Comparison of ENCODE assay signal across 8 cellular contexts in the genomic region with DNA sequence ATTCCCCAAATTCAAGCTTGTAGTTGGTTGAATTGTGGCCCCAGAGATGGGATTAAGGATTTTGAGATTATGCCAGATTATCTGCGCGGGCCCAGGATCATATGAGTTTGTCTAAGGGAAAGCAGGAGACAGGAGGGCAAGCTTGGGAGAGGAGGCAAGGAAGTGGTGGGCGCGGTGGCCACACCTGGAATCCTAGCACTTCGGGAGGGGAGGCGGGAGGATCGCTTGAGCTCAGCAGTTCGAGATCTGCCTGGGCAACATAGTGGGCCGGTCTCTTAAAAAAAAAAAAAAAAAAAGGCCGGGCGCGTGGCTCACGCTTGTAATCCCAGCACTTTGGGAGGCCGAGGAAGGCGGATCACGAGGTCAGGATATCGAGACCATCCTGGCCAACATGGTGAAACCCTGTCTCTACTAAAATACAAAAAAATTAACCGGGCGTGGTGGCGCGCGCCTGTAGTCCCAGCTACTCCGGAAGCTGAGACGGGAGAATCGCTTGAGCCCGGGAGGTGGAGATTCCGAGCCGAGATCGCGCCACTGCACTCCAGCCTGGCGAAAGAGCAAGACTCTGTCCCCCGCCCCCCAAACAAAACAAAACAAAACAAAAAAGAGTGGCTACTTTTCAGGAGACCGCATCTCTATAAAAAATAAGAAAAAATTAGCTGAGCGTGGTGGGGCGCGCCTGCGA. TPM values are rescaled to one million over a fixed set of nuclear protein-coding genes. Genes with fewer than 3 reads are reported as not detected.
DNase-seq lines count a peak whose midpoint lies in the region; ATAC-seq, FAIRE-seq and TF ChIP-seq lines count a peak whose summit lies in the region.

No MANE protein-coding gene starts in this region.

- H2AFZ ChIP-seq in Loucy (ENCODE audit: low read length): peak overlapping the region; percentile 92

- intact Hi-C loops in activated CD4-positive, alpha-beta T cell treated with anti-CD3 and anti-CD28 coated beads, Interleukin-2, amount 10 ng/mL, durations not matched to agents 24 days and 14 days (cut with micrococcal nuclease): no loop called here
- intact Hi-C loops in breast epithelium (cut with DNase I; ENCODE audit: low total_unique reads) (no loop called here), lower lobe of right lung (cut with DNase I) (no loop called here), uterus (cut with DNase I; ENCODE audit: low total_unique reads) (no loop called here)

- H3K4me3 Mint-ChIP-seq in activated CD4-positive, alpha-beta T cell treated with anti-CD3 and anti-CD28 coated beads, Interleukin-2, amount 10 ng/mL, durations not matched to agents 24 days and 14 days: peak overlapping the region; percentile 94

- no peaks in the 10 kb centered on the region for H3K27me3 Mint-ChIP-seq in activated CD4-positive, alpha-beta T cell treated with anti-CD3 and anti-CD28 coated beads, Interleukin-2, amount 10 ng/mL, durations not matched to agents 24 days and 14 days

- no peak for DNase-seq in activated CD4-positive, alpha-beta T cell treated with anti-CD3 and anti-CD28 coated beads, Interleukin-2, amount 10 ng/mL, durations not matched to agents 24 days and 14 days
- DNase-seq in activated CD4-positive, alpha-beta T cell treated with anti-CD3 and anti-CD28 coated beads for 1 hour: no peak
- DNase-seq in breast epithelium (ENCODE audit: low spot score in 2 of 2): no peak
- no peak for DNase-seq in lower lobe of right lung
- DNase-seq in uterus: no peak
- no peak for DNase-seq in NCI-H2171 treated with DMSO at 0.1 percent for 48 hours (lab: John Stamatoyannopoulos, UW)
- no peak for DNase-seq in D721Med (ENCODE audit: insufficient read length, low spot score)

- H3K4me3 ChIP-seq in Loucy (ENCODE audit: low read length, poor library complexity, severe bottlenecking) (peak overlapping the region; percentile 74), breast epithelium (peak overlapping the region; percentile 64 to 81 (median 74)), lower lobe of right lung (peak overlapping the region; percentile 77), uterus (peak overlapping the region; percentile 51 to 97)

- H3K4me2 ChIP-seq in Loucy (ENCODE audit: low read depth, low read length, poor library complexity, severe bottlenecking): peak overlapping the region; percentile 73

- H3K9me3 Mint-ChIP-seq in activated CD4-positive, alpha-beta T cell treated with anti-CD3 and anti-CD28 coated beads, Interleukin-2, amount 10 ng/mL, durations not matched to agents 24 days and 14 days: no peaks in the 10 kb centered on the region

- H3K4me1 Mint-ChIP-seq in activated CD4-positive, alpha-beta T cell treated with anti-CD3 and anti-CD28 coated beads, Interleukin-2, amount 10 ng/mL, durations not matched to agents 24 days and 14 days: peaks cover 15% of the 10 kb centered on the region

- peaks cover 13% of the 10 kb centered on the region for H3K4me1 ChIP-seq in Loucy (ENCODE audit: insufficient read depth, low read length, poor library complexity, severe bottlenecking)
- H3K4me1 ChIP-seq in breast epithelium: peaks cover 0 to 11% of the 10 kb centered on the region in 2 donors
- H3K4me1 ChIP-seq in lower lobe of right lung: peaks cover 31% of the 10 kb centered on the region
- peaks cover 0 to 6% of the 10 kb centered on the region in 2 donors for H3K4me1 ChIP-seq in uterus

- peaks cover 25% of the 10 kb centered on the region for H3K36me3 Mint-ChIP-seq in activated CD4-positive, alpha-beta T cell treated with anti-CD3 and anti-CD28 coated beads, Interleukin-2, amount 10 ng/mL, durations not matched to agents 24 days and 14 days (ENCODE audit: low read depth)

- TF ChIP-seq CTCF in Loucy (conservative IDR thresholded peaks at IDR 0.05; ENCODE audit: low read length) (no peak), breast epithelium (IDR thresholded peaks at IDR 0.05) (no peak), lower lobe of right lung (IDR thresholded peaks at IDR 0.05) (no peak), uterus (IDR thresholded peaks at IDR 0.05) (no peak), D721Med (IDR thresholded peaks at IDR 0.05; ENCODE audit: insufficient read depth, missing control alignments) (no peak)

- H3K9me3 ChIP-seq in Loucy (ENCODE audit: insufficient read depth, low read depth, low read length) (no peaks in the 10 kb centered on the region), breast epithelium (no peaks in the 10 kb centered on the region), lower lobe of right lung (no peaks in the 10 kb centered on the region), uterus (no peaks in the 10 kb centered on the region)

- no peaks in the 10 kb centered on the region for H3K9me2 ChIP-seq in Loucy (replicated peaks; ENCODE audit: low read depth, low read length)

- H3K36me3 ChIP-seq in Loucy (ENCODE audit: insufficient read depth, low read length) (peaks cover 15% of the 10 kb centered on the region; the same call in 1 of the 2 replicates), breast epithelium (no peaks in the 10 kb centered on the region), lower lobe of right lung (peaks cover 17% of the 10 kb centered on the region), uterus (no peaks in the 10 kb centered on the region)

- H3K27me3 ChIP-seq in Loucy (ENCODE audit: insufficient read depth, low read length, poor library complexity, severe bottlenecking) (no peaks in the 10 kb centered on the region), breast epithelium (no peaks in the 10 kb centered on the region), lower lobe of right lung (ENCODE audit: low read depth) (no peaks in the 10 kb centered on the region), uterus (no peaks in the 10 kb centered on the region)

- TF ChIP-seq POLR2A in breast epithelium (IDR thresholded peaks at IDR 0.05): no peak
- no peak for TF ChIP-seq POLR2A in uterus (IDR thresholded peaks at IDR 0.05)

- FAIRE-seq in D721Med (lab: Jason Lieb, UNC): no peak

- ATAC-seq in lower lobe of right lung: peak; percentile 6 to 7

- H3K79me2 ChIP-seq in Loucy (ENCODE audit: insufficient read depth, low read length): peaks cover 32% of the 10 kb centered on the region

- no peaks in the 10 kb centered on the region for H3F3A ChIP-seq in Loucy (ENCODE audit: low read depth)

- H3K27ac ChIP-seq in breast epithelium (peak overlapping the region; percentile 64 to 81), lower lobe of right lung (peak overlapping the region; percentile 81), uterus (peak overlapping the region; percentile 67 to 85)

- H3K9ac ChIP-seq in Loucy (ENCODE audit: low read depth, low read length, poor library complexity, severe bottlenecking): peak overlapping the region; percentile 65

- peaks cover 12% of the 10 kb centered on the region for H4K20me1 ChIP-seq in Loucy (ENCODE audit: insufficient read depth, low read length, poor library complexity, severe bottlenecking)

- peak overlapping the region; percentile 91 for H3K27ac Mint-ChIP-seq in activated CD4-positive, alpha-beta T cell treated with anti-CD3 and anti-CD28 coated beads, Interleukin-2, amount 10 ng/mL, durations not matched to agents 24 days and 14 days

RNA-seq across cellular contexts. Expression of gene PUS1, which starts 0.9 kb away (rescaled TPM):
- total RNA-seq in activated CD4-positive, alpha-beta T cell treated with anti-CD3 and anti-CD28 coated beads, Interleukin-2, amount 10 ng/mL, durations not matched to agents 24 days and 14 days: 91.6 and 97.0 TPM in 2 replicates
- 10 to 100 TPM in 2 of 3 donors, 1 to 10 TPM in 1; 8.8 to 31.5 (median 20.9) TPM for total RNA-seq in breast epithelium
- 19.1 TPM for total RNA-seq in lower lobe of right lung
- total RNA-seq in uterus: 10 to 100 TPM in 2 of 4 donors, 1 to 10 TPM in 1, under 1 TPM in 1; 0.59 to 29.2 (median 12.5) TPM

RNA-seq across cellular contexts. Expression of gene EP400, which starts 21.5 kb away (rescaled TPM):
- 66.2 and 66.5 TPM in 2 replicates for total RNA-seq in activated CD4-positive, alpha-beta T cell treated with anti-CD3 and anti-CD28 coated beads, Interleukin-2, amount 10 ng/mL, durations not matched to agents 24 days and 14 days
- total RNA-seq in breast epithelium (10 to 100 TPM; 20.3 to 27.2 (median 24.4) TPM), lower lobe of right lung (46.2 TPM), uterus (10 to 100 TPM; 11.8 to 70.6 (median 28.2) TPM)

RNA-seq across cellular contexts. Expression of gene ULK1, which starts 33.8 kb away (rescaled TPM):
- total RNA-seq in activated CD4-positive, alpha-beta T cell treated with anti-CD3 and anti-CD28 coated beads, Interleukin-2, amount 10 ng/mL, durations not matched to agents 24 days and 14 days: 25.3 and 25.7 TPM in 2 replicates
- 10 to 100 TPM; 14.8 to 18.6 (median 17.0) TPM for total RNA-seq in breast epithelium
- total RNA-seq in lower lobe of right lung: 32.2 TPM
- total RNA-seq in uterus: 100 to 1,000 TPM in 1 of 4 donors, 10 to 100 TPM in 3; 11.8 to 135 (median 38.8) TPM
